Comparison of ENCODE assay signal across 1 cellular context in genomic region chr19:55197531-55197930, GRCh38.
A peak's percentile ranks its signal among the peaks of the same experiment; 100 is the strongest.
TF ChIP-seq lines count a peak whose summit lies in the region.

No MANE protein-coding gene starts in this region.

TF ChIP-seq in GM23338, 12 proteins besides CTCF, POLR2A, EP300 and RAD21:
- TF ChIP-seq POLR2AphosphoS5 (IDR thresholded peaks at IDR 0.05; ENCODE audit: low read depth) (no peak), ZNF331 (CRISPR knock-in tag; IDR thresholded peaks at IDR 0.05; ENCODE audit: low read depth) (no peak), CREB1 (CRISPR knock-in tag; IDR thresholded peaks at IDR 0.05; ENCODE audit: low read depth) (peak; percentile 63), JUNB (IDR thresholded peaks at IDR 0.05; ENCODE audit: unreplicated experiment) (no peak), ETS1 (IDR thresholded peaks at IDR 0.05) (peak; percentile 95)
